Comparison of ENCODE assay signal across 8 cellular contexts in the genomic region with DNA sequence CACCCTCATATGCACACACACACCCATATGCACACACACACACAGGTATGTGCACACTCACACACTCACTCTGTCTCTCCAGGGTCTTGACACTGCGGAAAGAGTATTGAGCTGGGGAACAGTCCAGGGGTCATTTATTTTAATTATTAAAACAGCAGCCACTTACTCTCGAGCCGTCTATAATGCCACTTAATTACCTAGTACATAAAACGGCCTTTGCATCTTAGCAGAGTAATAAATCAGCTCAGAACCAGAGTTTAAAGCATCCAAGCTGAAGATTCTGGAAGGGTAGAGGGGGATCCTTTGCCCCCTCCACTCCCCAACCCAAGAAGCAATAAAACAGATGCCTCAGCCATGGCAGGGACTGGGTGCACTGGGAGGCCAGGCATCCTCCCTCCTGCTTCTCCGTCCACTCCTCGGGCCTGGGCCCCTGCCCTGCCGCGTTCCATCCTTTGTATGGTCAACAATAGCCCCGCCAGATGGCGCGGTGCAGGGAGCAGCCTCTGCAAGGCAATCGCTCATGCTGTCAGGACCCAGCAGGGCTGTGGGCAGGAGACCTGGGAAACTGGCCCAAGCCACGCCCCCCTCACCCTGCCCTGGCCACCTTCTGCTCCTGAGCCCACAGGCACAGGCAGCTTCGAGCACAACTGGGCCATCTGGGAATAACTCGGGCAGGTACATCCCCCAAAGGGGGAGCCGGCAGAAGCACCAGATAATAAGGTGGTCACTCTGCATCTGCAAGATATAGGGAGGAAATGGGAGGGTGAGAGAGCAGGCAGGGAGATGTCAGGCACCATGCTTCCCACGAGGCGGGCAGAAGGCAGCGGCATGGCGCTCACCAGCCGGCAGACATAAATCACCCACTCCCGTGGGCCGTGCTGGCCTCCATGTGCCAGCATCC. TPM values are rescaled to one million over a fixed set of nuclear protein-coding genes. Genes with fewer than 3 reads are reported as not detected.
A peak's percentile ranks its signal among the peaks of the same experiment; 100 is the strongest.
DNase-seq lines count a peak whose midpoint lies in the region; ATAC-seq and TF ChIP-seq lines count a peak whose summit lies in the region.

No MANE protein-coding gene starts in this region.

- H3K36me3 Mint-ChIP-seq in activated CD4-positive, alpha-beta memory T cell treated with anti-CD3 and anti-CD28 coated beads for 36 hours, result no peaks in the 10 kb centered on the region

- H3K36me3 ChIP-seq in lung (ENCODE audit: control insufficient read depth in 2 of 2, insufficient read depth in 2 of 2, low read length in 2 of 2), result no peaks in the 10 kb centered on the region

- TF ChIP-seq CTCF in lung (IDR thresholded peaks at IDR 0.05; ENCODE audit: control extremely low read depth, extremely low read depth), result peak; percentile 37

- ATAC-seq in lung (ENCODE audit: insufficient read depth, low FRiP score), result peak; percentile 79
- ATAC-seq in GM21526 (IDR thresholded peaks at IDR 0.05; ENCODE audit: low FRiP score, unreplicated experiment), result no peak

- H3K27me3 ChIP-seq in lung (ENCODE audit: control insufficient read depth, insufficient read depth), result no peaks in the 10 kb centered on the region

- peaks cover 2% of the 10 kb centered on the region for H3K4me1 Mint-ChIP-seq in activated CD4-positive, alpha-beta memory T cell treated with anti-CD3 and anti-CD28 coated beads for 36 hours (ENCODE audit: low read depth)

- in situ Hi-C loops in Caki2 (cut with HindIII; ENCODE audit: low pct_unique_long_range_greater_than_20kb, low sequenced_read_pairs), result no loop called here

- H3K27ac Mint-ChIP-seq in activated CD4-positive, alpha-beta memory T cell treated with anti-CD3 and anti-CD28 coated beads for 36 hours, result no peak overlapping the region

- WGBS in lung, 2 donors, result 47 to 55% methylated on average over 23 of the region's 23 CpGs

- H3K4me3 ChIP-seq in lung, result no peak overlapping the region

- intact Hi-C loops in activated CD4-positive, alpha-beta memory T cell treated with anti-CD3 and anti-CD28 coated beads for 36 hours (cut with micrococcal nuclease), result no loop called here

- DNase-seq in Caki2 (ENCODE audit: low read depth) (peak; percentile 69), NCI-H446 treated with DMSO at 0.1 percent for 48 hours (lab: John Stamatoyannopoulos, UW) (peak; percentile 72), lung (ENCODE audit: low spot score) (peak; percentile 84), 8988T (no peak), middle frontal gyrus (ENCODE audit: extremely low spot score, low spot score) (no peak)
- no peak for DNase-seq in activated CD4-positive, alpha-beta memory T cell treated with anti-CD3 and anti-CD28 coated beads for 36 hours

- no peak overlapping the region for H3K4me3 Mint-ChIP-seq in activated CD4-positive, alpha-beta memory T cell treated with anti-CD3 and anti-CD28 coated beads for 36 hours

- peak overlapping the region; percentile 8 for H3K27ac ChIP-seq in cingulate gyrus (ENCODE audit: low read depth, low read length)
- H3K27ac ChIP-seq in lung (ENCODE audit: low read depth in 1 of 2, low read length in 1 of 2), result no peak overlapping the region

- POLR2A ChIA-PET in activated CD4-positive, alpha-beta memory T cell treated with anti-CD3 and anti-CD28 coated beads for 36 hours (lab: Charles Lee), result no interaction called here

- CTCF ChIA-PET in activated CD4-positive, alpha-beta memory T cell treated with anti-CD3 and anti-CD28 coated beads for 36 hours (lab: Charles Lee), result no interaction called here

- peaks cover 0 to 2% of the 10 kb centered on the region in 2 donors for H3K9me3 ChIP-seq in lung (ENCODE audit: control insufficient read depth in 2 of 2, insufficient read depth in 1 of 2, low read length in 1 of 2)

- H3K9me3 Mint-ChIP-seq in activated CD4-positive, alpha-beta memory T cell treated with anti-CD3 and anti-CD28 coated beads for 36 hours, result peaks cover 2% of the 10 kb centered on the region

- peaks cover 5 to 41% of the 10 kb centered on the region in 2 donors for H3K4me1 ChIP-seq in lung (ENCODE audit: control insufficient read depth in 2 of 2, insufficient read depth in 2 of 2, low read length in 2 of 2)

- H3K27me3 Mint-ChIP-seq in activated CD4-positive, alpha-beta memory T cell treated with anti-CD3 and anti-CD28 coated beads for 36 hours, result no peaks in the 10 kb centered on the region

RNA-seq across cellular contexts. Expression of gene CCDC85C, which starts 40.9 kb away (rescaled TPM):
- total RNA-seq in Caki2 (2014; rRNA removed; shearing (Covaris generic); ENCODE audit: low replicate concordance), result 21.6 and 28.3 TPM in 2 replicates
- total RNA-seq in lung, result 10 to 100 TPM in 1 of 2 donors, 1 to 10 TPM in 1; 2.8 to 19.8 TPM
- 10 to 100 TPM; 16.0 to 19.2 TPM for polyA plus RNA-seq in lung
- total RNA-seq in activated CD4-positive, alpha-beta memory T cell treated with anti-CD3 and anti-CD28 coated beads for 36 hours, result 10 to 100 TPM; 10.7 to 12.3 TPM

Comparison
In these comparisons a context has a peak if more than half of its experiments do, and no peak if none do; other contexts are left out.
1. DNase-seq: peak in Caki2 (single experiment), NCI-H446 treated with DMSO at 0.1 percent for 48 hours (single experiment) and lung (single experiment); none in 8988T (single experiment), activated CD4-positive, alpha-beta memory T cell treated with anti-CD3 and anti-CD28 coated beads for 36 hours (single experiment) and middle frontal gyrus (single experiment).